26 cellular contexts compared by ENCODE assay signal in genomic region chr12:56957229-56958052, GRCh38. TPM values are rescaled to one million over a fixed set of nuclear protein-coding genes. Genes with fewer than 3 reads are reported as not detected.
DNase-seq lines count a peak whose midpoint lies in the region; ATAC-seq and TF ChIP-seq lines count a peak whose summit lies in the region.
"Had no signal": no experiment of that assay in that cellular context is flagged by ENCODE, and none has a peak within 500 bp of the region (broad histone marks: within the 10 kb centered on the region; RNA-seq: fewer than 3 reads in every experiment).

A gene with protein sequence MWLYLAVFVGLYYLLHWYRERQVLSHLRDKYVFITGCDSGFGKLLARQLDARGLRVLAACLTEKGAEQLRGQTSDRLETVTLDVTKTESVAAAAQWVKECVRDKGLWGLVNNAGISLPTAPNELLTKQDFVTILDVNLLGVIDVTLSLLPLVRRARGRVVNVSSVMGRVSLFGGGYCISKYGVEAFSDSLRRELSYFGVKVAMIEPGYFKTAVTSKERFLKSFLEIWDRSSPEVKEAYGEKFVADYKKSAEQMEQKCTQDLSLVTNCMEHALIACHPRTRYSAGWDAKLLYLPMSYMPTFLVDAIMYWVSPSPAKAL (minus strand): TSS chr12:56957608. CDS start chr12:56957462, 146 bp downstream.

- DNase-seq in H9 (peak; percentile 21), RWPE1 (ENCODE audit: low spot score) (peak; percentile 78), iPS-NIHi7 (ENCODE audit: extremely low spot score) (peak; percentile 5), smooth muscle cell (lab: John Stamatoyannopoulos, UW; ENCODE audit: unreplicated experiment) (no peak), T1000 (lab: John Stamatoyannopoulos, UW) (no peak), DMS114 treated with DMSO at 0.1 percent for 48 hours (lab: John Stamatoyannopoulos, UW; ENCODE audit: unreplicated experiment) (no peak)
- DNase-seq: activated CD8-positive, alpha-beta T cell treated with anti-CD3 and anti-CD28 coated beads, Interleukin-2, amount 10 ng/mL, durations not matched to agents 7 days and 5 days; activated naive CD4-positive, alpha-beta T cell treated with Interleukin-2 at 50 U/mL for 16 hours; activated T-cell treated with anti-CD3 and anti-CD28 coated beads, Interleukin-2, amount 50 U/mL, for 24 hours; BE2C; caudate nucleus; COR-L47; dorsolateral prefrontal cortex; EL; NCI-H2029 treated with DMSO at 0.1 percent for 48 hours; NCI-H446 treated with DMSO at 0.1 percent for 48 hours; NK-92 treated with Interleukin-12 subunit alpha and Interleukin-12 subunit beta, amount 100 ng/mL, for 24 hours; RPMI8226; spleen; stimulated activated CD4-positive, alpha-beta T cell treated with anti-CD3 and anti-CD28 coated beads, Interleukin-4, amount 100 ng/mL, for 4 hours; stomach; T-helper 9 cell had no signal

- H4K91ac ChIP-seq in H9 (ENCODE audit: insufficient read length, low read depth, low read length): no peak within 1 kb of the TSS

- no peak within 1 kb of the TSS for H2BK15ac ChIP-seq in H9 (ENCODE audit: low read depth, low read length)

- no peak within 1 kb of the TSS for H3K4me3 ChIP-seq in smooth muscle cell
- H3K4me3 ChIP-seq: dorsolateral prefrontal cortex, left lung, neural progenitor cell, spleen, stomach had no signal

- H3K4me2 ChIP-seq in H9 (ENCODE audit: insufficient read depth, insufficient read length, low read length) (no peak within 1 kb of the TSS), smooth muscle cell (no peak within 1 kb of the TSS)
- H3K4me2 ChIP-seq: neural progenitor cell had no signal

- no CpG with 5 or more reads among the region's 10 CpGs for WGBS in H9 (ENCODE audit: extremely low coverage, insufficient read length, low lambda C conversion rate)
- 71% methylated on average over 10 of the region's 10 CpGs for WGBS in smooth muscle cell (ENCODE audit: low lambda C conversion rate)

- H2BK120ac ChIP-seq in H9 (ENCODE audit: low read depth, low read length, poor library complexity, severe bottlenecking): no peak within 1 kb of the TSS

- H3K9me3 Mint-ChIP-seq in H9: peaks cover 48 to 51% of the 10 kb centered on the region in 2 experiments
- H3K9me3 Mint-ChIP-seq: activated T-cell treated with anti-CD3 and anti-CD28 coated beads, Interleukin-2, amount 50 U/mL, for 24 hours had no signal

- no peak within 1 kb of the TSS for H3K56ac ChIP-seq in H9 (ENCODE audit: insufficient read length, low read depth, low read length)

- H2AK5ac ChIP-seq in H9 (ENCODE audit: insufficient read length, low read length): no peak within 1 kb of the TSS

- no peaks in the 10 kb centered on the region for H3K79me1 ChIP-seq in H9 (ENCODE audit: insufficient read depth, low read depth, low read length, poor library complexity, severe bottlenecking)

- no peak within 1 kb of the TSS for H2BK12ac ChIP-seq in H9 (ENCODE audit: insufficient read length, low read depth, low read length)

- H3K9ac ChIP-seq in H9 (ENCODE audit: extremely low read depth, insufficient read length, low read length): no peak within 1 kb of the TSS
- H3K9ac ChIP-seq in smooth muscle cell (ENCODE audit: low read depth): no peak within 1 kb of the TSS
- H3K9ac ChIP-seq: neural progenitor cell had no signal

- no peak within 1 kb of the TSS for H3K14ac ChIP-seq in H9 (ENCODE audit: insufficient read depth, low read length)

- H3K79me2 ChIP-seq in H9 (ENCODE audit: insufficient read depth, low read length): no peaks in the 10 kb centered on the region
- H3K79me2 ChIP-seq in smooth muscle cell (ENCODE audit: low read depth): no peaks in the 10 kb centered on the region

- H3K4me1 ChIP-seq in H9 (ENCODE audit: insufficient read depth, low read length): no peaks in the 10 kb centered on the region
- H3K4me1 ChIP-seq in smooth muscle cell (ENCODE audit: low read depth): no peaks in the 10 kb centered on the region
- H3K4me1 ChIP-seq: BE2C, neural progenitor cell, stomach had no signal

- H3K27me3 Mint-ChIP-seq in H9 (ENCODE audit: low read depth): peaks cover 35% of the 10 kb centered on the region

- H3K23me2 ChIP-seq in H9 (ENCODE audit: insufficient read length, low read depth, low read length, poor library complexity, severe bottlenecking): no peaks in the 10 kb centered on the region

- H4K8ac ChIP-seq in H9 (replicated peaks; ENCODE audit: insufficient read length, low read depth, low read length): no peak within 1 kb of the TSS

- H3K9me3 ChIP-seq in H9 (ENCODE audit: control insufficient read depth, low read depth, low read length): peaks cover 12% of the 10 kb centered on the region
- H3K9me3 ChIP-seq in smooth muscle cell (replicated peaks; ENCODE audit: low read depth): no peaks in the 10 kb centered on the region

- H4K20me1 ChIP-seq in H9 (ENCODE audit: control insufficient read depth, insufficient read depth, insufficient read length) (no peaks in the 10 kb centered on the region), smooth muscle cell (ENCODE audit: low read depth) (no peaks in the 10 kb centered on the region)

- H3K36me3 Mint-ChIP-seq in H9 (ENCODE audit: insufficient read depth in 1 of 3, low read depth in 3 of 3): peaks cover 0 to 4% (median under 1%) of the 10 kb centered on the region in 3 experiments; a peak in 5 of 7 replicates
- H3K36me3 Mint-ChIP-seq: neural progenitor cell had no signal

- ATAC-seq in HG03571 (IDR thresholded peaks at IDR 0.05; ENCODE audit: unreplicated experiment): no peak
- ATAC-seq: activated CD8-positive, alpha-beta T cell treated with anti-CD3 and anti-CD28 coated beads, Interleukin-2, amount 10 ng/mL, durations not matched to agents 7 days and 5 days; left lung had no signal

- H4K5ac ChIP-seq in H9 (ENCODE audit: insufficient read length, low read depth, low read length): no peak within 1 kb of the TSS

- H3K4me3 Mint-ChIP-seq in H9: no peak within 1 kb of the TSS; a peak in 1 of 5 replicates
- H3K4me3 Mint-ChIP-seq: activated CD8-positive, alpha-beta T cell treated with anti-CD3 and anti-CD28 coated beads, Interleukin-2, amount 10 ng/mL, durations not matched to agents 7 days and 5 days; activated T-cell treated with anti-CD3 and anti-CD28 coated beads, Interleukin-2, amount 50 U/mL, for 24 hours; neural progenitor cell had no signal

- H3K23ac ChIP-seq in H9 (ENCODE audit: insufficient read length, low read depth, low read length): no peak within 1 kb of the TSS

- H3K27me3 ChIP-seq in H9 (ENCODE audit: insufficient read depth, low read length): no peaks in the 10 kb centered on the region
- H3K27me3 ChIP-seq in smooth muscle cell (ENCODE audit: low read depth): no peaks in the 10 kb centered on the region
- H3K27me3 ChIP-seq: dorsolateral prefrontal cortex, left lung, neural progenitor cell, spleen, stomach had no signal

- H3K4ac ChIP-seq in H9 (ENCODE audit: low read depth, low read length): no peak within 1 kb of the TSS

- POLR2A ChIA-PET in RWPE1 (lab: Yijun Ruan, JAX; ENCODE audit: low non-redundant PET): no interaction called here

- H3F3A ChIP-seq in smooth muscle cell (ENCODE audit: low read depth): no peaks in the 10 kb centered on the region

- H3K27ac ChIP-seq in H9 (ENCODE audit: insufficient read length, low read depth, low read length) (no peak within 1 kb of the TSS), RWPE1 (peak within 1 kb of the TSS; percentile 72), smooth muscle cell (ENCODE audit: low read depth) (peak within 1 kb of the TSS; percentile 35)
- H3K27ac ChIP-seq: dorsolateral prefrontal cortex, left lung, neural progenitor cell, stomach had no signal

- TF ChIP-seq CTCF in H9 (conservative IDR thresholded peaks at IDR 0.05): no peak
- no peak for TF ChIP-seq CTCF in RWPE1 (conservative IDR thresholded peaks at IDR 0.05; ENCODE audit: low read depth)
- TF ChIP-seq CTCF in smooth muscle cell (IDR thresholded peaks at IDR 0.05; ENCODE audit: borderline replicate concordance, insufficient read depth, poor library complexity, severe bottlenecking): no peak

- no peak within 1 kb of the TSS for H3T11ph ChIP-seq in H9 (ENCODE audit: low read length)

- H2BK5ac ChIP-seq in H9 (ENCODE audit: insufficient read length, low read length): no peak within 1 kb of the TSS

- H2AFZ ChIP-seq in H9 (ENCODE audit: low read length) (no peak within 1 kb of the TSS), smooth muscle cell (ENCODE audit: low read depth) (no peak within 1 kb of the TSS)
- H2AFZ ChIP-seq: neural progenitor cell had no signal

- CTCF ChIA-PET in RWPE1 (lab: Yijun Ruan, JAX): interaction anchor here (0.7 to 1.0 kb wide), 2 partner anchors 44 to 828 kb away, joined by 3 to 4 read pairs; no protein-coding TSS in a partner anchor

- no peaks in the 10 kb centered on the region for H3K36me3 ChIP-seq in smooth muscle cell (ENCODE audit: low read depth)
- H3K36me3 ChIP-seq: BE2C, left lung, neural progenitor cell, stomach had no signal

- no peak within 1 kb of the TSS for H3K18ac ChIP-seq in H9 (ENCODE audit: insufficient read length, low read depth, low read length)

- H3K27ac Mint-ChIP-seq in H9: no peak within 1 kb of the TSS
- H3K27ac Mint-ChIP-seq: activated CD8-positive, alpha-beta T cell treated with anti-CD3 and anti-CD28 coated beads, Interleukin-2, amount 10 ng/mL, durations not matched to agents 7 days and 5 days; activated T-cell treated with anti-CD3 and anti-CD28 coated beads, Interleukin-2, amount 50 U/mL, for 24 hours; neural progenitor cell had no signal

- H2BK20ac ChIP-seq in H9 (ENCODE audit: low read depth, low read length, poor library complexity, severe bottlenecking): no peak within 1 kb of the TSS

- no peaks in the 10 kb centered on the region for H3K4me1 Mint-ChIP-seq in H9
- H3K4me1 Mint-ChIP-seq: neural progenitor cell had no signal

RNA-seq across cellular contexts. Expression of the gene that starts here (rescaled TPM):
- total RNA-seq in H9 (2021) (0.31 and 0.39 TPM in 2 replicates), smooth muscle cell (0.94 and 2.0 TPM in 2 replicates)
- 0.55 and 3.4 TPM in 2 replicates for polyA plus RNA-seq in smooth muscle cell
- total RNA-seq: glomerular endothelial cell had no signal

Comparison
In these comparisons a context has a peak if more than half of its experiments do, and no peak if none do; other contexts are left out.
1. Peak in DNase-seq in H9; RNA of the gene not detected or under 1 TPM.
2. DNase-seq: peak in RWPE1 (single experiment) and iPS-NIHi7 (single experiment); none in smooth muscle cell (single experiment), T1000 (single experiment) and DMS114 treated with DMSO at 0.1 percent for 48 hours (single experiment).